ENCODE assay signal across 14 cellular contexts in the genomic region with DNA sequence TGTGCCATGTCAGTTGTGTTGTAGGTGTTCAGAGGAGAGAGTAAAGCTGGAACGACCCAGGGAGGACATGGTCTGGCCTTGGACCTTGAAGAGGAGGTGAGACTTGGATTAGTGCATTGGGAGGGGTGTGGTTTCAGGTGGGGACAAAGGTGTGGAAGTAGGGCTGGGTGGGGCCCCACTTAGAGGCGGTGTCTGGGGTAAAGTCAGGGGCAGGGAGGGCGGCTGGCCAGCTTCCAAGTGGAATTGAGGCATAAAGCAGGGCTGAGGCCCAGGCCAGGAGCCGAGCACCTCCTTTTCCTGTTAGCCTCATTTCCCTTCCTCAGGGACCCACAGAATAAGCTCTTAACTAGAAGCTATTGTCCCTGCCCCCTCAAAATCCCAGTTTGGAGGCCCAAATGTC. TPM values are rescaled to one million over a fixed set of nuclear protein-coding genes. Genes with fewer than 3 reads are reported as not detected.
DNase-seq lines count a peak whose midpoint lies in the region; ATAC-seq and TF ChIP-seq lines count a peak whose summit lies in the region.
"Had no signal": no experiment of that assay in that cellular context is flagged by ENCODE, and none has a peak within 500 bp of the region (broad histone marks: within the 10 kb centered on the region; RNA-seq: fewer than 3 reads in every experiment).

No MANE protein-coding gene starts in this region.

- H4K8ac ChIP-seq in IMR-90 (ENCODE audit: low read depth in 2 of 2, low read length in 2 of 2) (peak overlapping the region; percentile 45 to 82; a peak in 2 of 4 replicates), mesendoderm (ENCODE audit: low read depth, low read length) (no peak overlapping the region)

- BruUV-seq in IMR-90 (replicated peaks; lab: Mats Ljungman, UMichigan) (no TSS peak), mammary epithelial cell (replicated peaks; lab: Mats Ljungman, UMichigan) (no TSS peak)

- peak overlapping the region; percentile 93 for H4K91ac ChIP-seq in IMR-90 (ENCODE audit: insufficient read depth, low read depth, low read length)

- POLR2A ChIA-PET in IMR-90 (lab: Charles Lee; ENCODE audit: unreplicated experiment): no interaction called here

- H3K9me1 ChIP-seq in IMR-90 (ENCODE audit: insufficient read depth, low read length): peaks cover 16% of the 10 kb centered on the region

- CTCF ChIA-PET in IMR-90 (lab: Yijun Ruan, JAX) (no interaction called here), mammary epithelial cell (lab: Charles Lee; ENCODE audit: low non-redundant PET) (no interaction called here)

- H3K36me3 ChIP-seq in IMR-90 (ENCODE audit: control insufficient read depth, insufficient read depth, low read length) (no peaks in the 10 kb centered on the region), mammary epithelial cell (ENCODE audit: insufficient read depth, low read length) (no peaks in the 10 kb centered on the region), mesendoderm (ENCODE audit: control insufficient read depth, insufficient read depth, low read length) (no peaks in the 10 kb centered on the region), transverse colon (no peaks in the 10 kb centered on the region), brain microvascular endothelial cell (replicated peaks) (no peaks in the 10 kb centered on the region)

- in situ Hi-C loops in IMR-90 (cut with MboI; ENCODE audit: low sequenced_read_pairs) (no loop called here), mammary epithelial cell (cut with MboI; ENCODE audit: low sequenced_read_pairs in 2 of 2) (no loop called here), transverse colon (cut with MboI; ENCODE audit: low pct_ligation_motif_present in 1 of 4, low pct_unique_long_range_greater_than_20kb in 1 of 4, low sequenced_read_pairs in 3 of 4) (no loop called here), brain microvascular endothelial cell (cut with HindIII; ENCODE audit: low pct_ligation_motif_present, low sequenced_read_pairs) (no loop called here)

- TF ChIP-seq EP300 in transverse colon (IDR thresholded peaks at IDR 0.05; ENCODE audit: low read depth): peak; percentile 85

- H4K5ac ChIP-seq in IMR-90 (ENCODE audit: low read depth, low read length) (no peak overlapping the region), mesendoderm (ENCODE audit: low read length) (no peak overlapping the region)

- peak overlapping the region; percentile 67 for H3K14ac ChIP-seq in IMR-90 (replicated peaks; ENCODE audit: low read depth, low read length)

- intact Hi-C loops in IMR-90 (cut with micrococcal nuclease): no loop called here
- intact Hi-C loops in mammary epithelial cell (cut with micrococcal nuclease): loop anchor here (2.0 kb wide), 1 partner anchor 77 kb away; no protein-coding TSS in a partner anchor
- intact Hi-C loops in transverse colon (cut with DNase I; ENCODE audit: low total_unique reads): no loop called here

- no peak overlapping the region for H3K18ac ChIP-seq in IMR-90 (ENCODE audit: low read depth, low read length)
- H3K18ac ChIP-seq in mesendoderm (ENCODE audit: low read length): peak overlapping the region; percentile 32

- TF ChIP-seq POLR2A in IMR-90 (IDR thresholded peaks at IDR 0.05; ENCODE audit: low read depth, low read length) (no peak), transverse colon (IDR thresholded peaks at IDR 0.05) (peak; percentile 32)

- DNase-seq in IMR-90: no peak
- DNase-seq in mammary epithelial cell: peak; percentile 44
- DNase-seq in mesendoderm: no peak
- DNase-seq in transverse colon: peak; percentile 97
- no peak for DNase-seq in kidney glomerular epithelial cell (lab: John Stamatoyannopoulos, UW)
- no peak for DNase-seq in brain microvascular endothelial cell
- DNase-seq: activated CD8-positive, alpha-beta memory T cell treated with anti-CD3 and anti-CD28 coated beads, Interleukin-2, amount 50 U/mL, for 4 hours; activated naive CD8-positive, alpha-beta T cell treated with anti-CD3 and anti-CD28 coated beads for 36 hours; cerebellar nuclear complex; GM23248; NCI-H2171; stimulated activated CD4-positive, alpha-beta T cell treated with anti-CD3 and anti-CD28 coated beads, Interleukin-4, amount 100 ng/mL, for 24 hours had no signal

- no peak overlapping the region for H3K9ac ChIP-seq in IMR-90 (ENCODE audit: low read depth, low read length)
- peak overlapping the region; percentile 50 for H3K9ac ChIP-seq in mammary epithelial cell (ENCODE audit: insufficient read depth, low read length)
- no peak overlapping the region for H3K9ac ChIP-seq in mesendoderm (ENCODE audit: low read length)
- H3K9ac ChIP-seq: GM23248 had no signal

- H3K79me1 ChIP-seq in IMR-90 (ENCODE audit: low read depth in 1 of 2, low read length in 2 of 2) (peaks cover 0 to 12% of the 10 kb centered on the region in 2 experiments; a peak in 2 of 4 replicates), mesendoderm (ENCODE audit: low read length) (no peaks in the 10 kb centered on the region)

- no peak overlapping the region for H3K56ac ChIP-seq in IMR-90 (ENCODE audit: extremely low read depth, insufficient read depth, low read length)
- H3K56ac ChIP-seq in mesendoderm (ENCODE audit: low read length): no peak overlapping the region

- H2BK15ac ChIP-seq in IMR-90 (ENCODE audit: low read depth, low read length) (peak overlapping the region; percentile 99), mesendoderm (replicated peaks; ENCODE audit: low read depth) (no peak overlapping the region)

- H2AFZ ChIP-seq in IMR-90 (replicated peaks; ENCODE audit: low read length, poor library complexity) (peak overlapping the region; percentile 75), mammary epithelial cell (ENCODE audit: low read depth, low read length) (no peak overlapping the region)
- H2AFZ ChIP-seq: GM23248 had no signal

- H2BK5ac ChIP-seq in IMR-90 (ENCODE audit: low read depth, low read length, poor library complexity, severe bottlenecking): peak overlapping the region; percentile 29
- H2BK5ac ChIP-seq in mesendoderm (ENCODE audit: low read length): no peak overlapping the region

- peak overlapping the region; percentile 28 for H2AK9ac ChIP-seq in IMR-90 (replicated peaks; ENCODE audit: low read depth, low read length, poor library complexity)

- H4K20me1 ChIP-seq in IMR-90 (ENCODE audit: insufficient read depth, low read length) (no peaks in the 10 kb centered on the region), mammary epithelial cell (ENCODE audit: insufficient read depth, low read length) (no peaks in the 10 kb centered on the region)

- H3K9me3 ChIP-seq in IMR-90 (ENCODE audit: control insufficient read depth, insufficient read depth, low read length) (no peaks in the 10 kb centered on the region), mammary epithelial cell (replicated peaks; ENCODE audit: insufficient read depth, low read length) (no peaks in the 10 kb centered on the region), transverse colon (no peaks in the 10 kb centered on the region)

- H3K4me2 ChIP-seq in IMR-90 (ENCODE audit: low read depth, low read length) (no peak overlapping the region), mammary epithelial cell (ENCODE audit: insufficient read depth, low read depth, low read length) (peak overlapping the region; percentile 61), mesendoderm (ENCODE audit: low read length) (no peak overlapping the region)

- dilution Hi-C loops in IMR-90 (cut with HindIII; ENCODE audit: low sequenced_read_pairs, unreplicated experiment) (no loop called here), mammary epithelial cell (cut with HindIII; ENCODE audit: low sequenced_read_pairs) (loop anchor here (5.0 kb wide), 1 partner anchor 85 kb away; no protein-coding TSS in a partner anchor)

- peak overlapping the region; percentile 8; the same call in 1 of the 2 replicates for H3K27ac ChIP-seq in IMR-90 (ENCODE audit: insufficient read depth, low read length)
- peak overlapping the region; percentile 87 for H3K27ac ChIP-seq in mammary epithelial cell (ENCODE audit: insufficient read depth, low read depth, low read length)
- H3K27ac ChIP-seq in mesendoderm (ENCODE audit: low read depth, low read length): no peak overlapping the region
- peak overlapping the region; percentile 82 to 91 (median 86) for H3K27ac ChIP-seq in transverse colon
- H3K27ac ChIP-seq in brain microvascular endothelial cell: no peak overlapping the region
- H3K27ac ChIP-seq: GM23248 had no signal

- H3K79me2 ChIP-seq in mammary epithelial cell (ENCODE audit: insufficient read depth, low read length) (peaks cover 27% of the 10 kb centered on the region), mesendoderm (ENCODE audit: control insufficient read depth, insufficient read depth, low read length) (no peaks in the 10 kb centered on the region)

- peaks cover 17% of the 10 kb centered on the region for H3K4me1 ChIP-seq in IMR-90 (ENCODE audit: control insufficient read depth, insufficient read depth, low read length)
- H3K4me1 ChIP-seq in mammary epithelial cell (ENCODE audit: insufficient read depth, low read length): peaks cover 72% of the 10 kb centered on the region
- peaks cover 3% of the 10 kb centered on the region for H3K4me1 ChIP-seq in mesendoderm (ENCODE audit: control insufficient read depth, low read depth, low read length)
- H3K4me1 ChIP-seq in transverse colon: peaks cover 16 to 90% (median 58%) of the 10 kb centered on the region in 4 donors

- no peak for TF ChIP-seq RAD21 in IMR-90 (IDR thresholded peaks at IDR 0.05; ENCODE audit: low read length)

- TF ChIP-seq CTCF in IMR-90 (conservative IDR thresholded peaks at IDR 0.05; ENCODE audit: low read depth, low read length) (no peak), mammary epithelial cell (conservative IDR thresholded peaks at IDR 0.05 in 1 of 2, IDR thresholded peaks at IDR 0.05 in 1 of 2; ENCODE audit: extremely low read depth in 1 of 2, insufficient read depth in 1 of 2, low read depth in 1 of 2, low read length in 2 of 2) (no peak), transverse colon (IDR thresholded peaks at IDR 0.05) (no peak), brain microvascular endothelial cell (IDR thresholded peaks at IDR 0.05; ENCODE audit: low read depth, low read length, missing control alignments) (no peak)

- WGBS in IMR-90 (ENCODE audit: extremely low coverage in 2 of 2, insufficient read length in 1 of 2), 2 experiments: no CpG with 5 or more reads among the region's 4 CpGs
- WGBS in mammary epithelial cell (ENCODE audit: low coverage, missing lambda C conversion rate): 25% methylated on average over 2 of the region's 4 CpGs
- WGBS in mesendoderm (ENCODE audit: extremely low coverage, insufficient coverage, low lambda C conversion rate): no CpG with 5 or more reads among the region's 4 CpGs
- WGBS in transverse colon (ENCODE audit: low coverage in 1 of 2), 2 donors: 56 to 57% methylated on average over 4 of the region's 4 CpGs

- peak overlapping the region; percentile 99 for H2BK20ac ChIP-seq in IMR-90 (ENCODE audit: low read depth, low read length)

- H3K4ac ChIP-seq in IMR-90 (ENCODE audit: low read depth, low read length) (peak overlapping the region; percentile 99), mesendoderm (ENCODE audit: low read depth, low read length) (no peak overlapping the region)

- H2AK5ac ChIP-seq in IMR-90 (ENCODE audit: low read depth, low read length) (peak overlapping the region; percentile 99), mesendoderm (ENCODE audit: low read length) (no peak overlapping the region)

- ATAC-seq in IMR-90 (ENCODE audit: low read depth) (no peak), HG02798 (IDR thresholded peaks at IDR 0.05; ENCODE audit: poor library complexity, unreplicated experiment) (no peak)
- ATAC-seq: stimulated activated effector memory CD8-positive, alpha-beta T cell treated with anti-CD3 and anti-CD28 coated beads, Interleukin-12 subunit alpha, Interleukin-12 subunit beta, amount 100 ng/mL, for 72 hours had no signal

- H2BK120ac ChIP-seq in IMR-90 (ENCODE audit: low read depth, low read length) (peak overlapping the region; percentile 96), mesendoderm (ENCODE audit: low read depth, low read length) (no peak overlapping the region)

- H3K27me3 ChIP-seq in IMR-90 (ENCODE audit: control insufficient read depth, insufficient read depth, low read length) (no peaks in the 10 kb centered on the region), mammary epithelial cell (ENCODE audit: insufficient read depth, low read length) (no peaks in the 10 kb centered on the region), mesendoderm (ENCODE audit: insufficient read depth, low read length, poor library complexity) (no peaks in the 10 kb centered on the region), transverse colon (no peaks in the 10 kb centered on the region), brain microvascular endothelial cell (replicated peaks) (no peaks in the 10 kb centered on the region)

- H3K4me3 ChIP-seq in IMR-90 (ENCODE audit: insufficient read depth, low read depth, low read length) (no peak overlapping the region), mammary epithelial cell (replicated peaks in 1 of 3; ENCODE audit: insufficient read depth in 1 of 3, low read depth in 2 of 3, low read length in 3 of 3) (no peak overlapping the region), mesendoderm (ENCODE audit: low read length) (no peak overlapping the region), transverse colon (peak overlapping the region in 1 of 4 donors; percentile 16), brain microvascular endothelial cell (ENCODE audit: low read depth, low read length) (no peak overlapping the region)
- H3K4me3 ChIP-seq: GM23248 had no signal

- H3K23ac ChIP-seq in IMR-90 (ENCODE audit: low read depth, low read length) (no peak overlapping the region), mesendoderm (ENCODE audit: low read length) (no peak overlapping the region)

RNA-seq across cellular contexts. Expression of a gene that starts 36.2 kb away (rescaled TPM):
- total RNA-seq in IMR-90 (2012; rRNA removed): 124 and 136 TPM in 2 replicates
- 78.0 and 81.4 TPM in 2 replicates for polyA plus RNA-seq in IMR-90 (2012; rRNA removed)
- 22.2 and 37.9 TPM in 2 replicates for polyA plus RNA-seq in IMR-90 (2012; cell fraction: cytosol; rRNA removed)
- polyA plus RNA-seq in IMR-90 (2012; cell fraction: nucleus; rRNA removed; ENCODE audit: low replicate concordance): 338 and 411 TPM in 2 replicates
- 1,000 to 10,000 TPM in 1 of 2 donors, 100 to 1,000 TPM in 1; 930 to 1,038 TPM for total RNA-seq in mammary epithelial cell
- polyA plus RNA-seq in mammary epithelial cell: 415 TPM
- 1,694 TPM for polyA minus RNA-seq in mammary epithelial cell
- 26.8 TPM for polyA plus RNA-seq in mesendoderm (2013, experiment 1 of 2)
- 26.5 TPM for polyA plus RNA-seq in mesendoderm (2013, experiment 2 of 2)
- total RNA-seq in transverse colon: 100 to 1,000 TPM; 282 to 707 (median 563) TPM

Comparison
In these comparisons a context has a peak if more than half of its experiments do, and no peak if none do; other contexts are left out.
1. DNase-seq: peak in mammary epithelial cell (single experiment) and transverse colon (single experiment); none in IMR-90 (single experiment), mesendoderm (single experiment), kidney glomerular epithelial cell (single experiment) and brain microvascular endothelial cell (single experiment).
2. H3K27ac ChIP-seq: peak in IMR-90 (single experiment), mammary epithelial cell (single experiment) and transverse colon (4 of 4); none in mesendoderm (single experiment) and brain microvascular endothelial cell (single experiment).